Comparison of ENCODE assay signal across 17 cellular contexts in the genomic region with DNA sequence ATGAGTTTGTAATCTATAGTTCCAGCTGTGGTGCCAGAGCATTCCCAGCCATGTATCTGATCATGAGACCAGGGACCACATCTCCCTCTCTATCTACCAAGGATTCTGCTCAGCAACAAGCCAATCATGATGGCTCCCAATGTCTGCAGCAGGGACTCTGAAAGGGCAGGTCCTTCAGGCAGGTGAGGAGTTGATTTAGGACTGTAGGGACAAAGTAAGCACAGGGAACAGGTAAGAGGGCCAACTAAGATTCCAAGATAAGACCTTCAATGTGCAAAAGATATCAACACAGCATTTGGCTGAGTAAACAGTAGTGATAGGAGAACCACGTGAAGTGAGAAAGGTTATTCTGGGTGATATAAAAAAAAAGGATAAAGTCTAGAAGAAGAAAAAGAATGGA.
"Had no signal": no experiment of that assay in that cellular context is flagged by ENCODE, and none has a peak within 500 bp of the region (broad histone marks: within the 10 kb centered on the region; RNA-seq: fewer than 3 reads in every experiment).

No MANE protein-coding gene starts in this region.

- H3K9me3 ChIP-seq: lower lobe of right lung, ovary, thyroid gland, uterus had no signal

- H3K27me3 ChIP-seq: foreskin keratinocyte, neural progenitor cell, ovary, thyroid gland, uterus had no signal

- ATAC-seq: foreskin keratinocyte; stimulated activated naive B cell treated with anti-CD40 and anti-IgM and Interleukin-4, amounts not matched to agents 10 μg/mL and 1 μg/mL and 100 μg/mL, for 72 hours; WTC11 had no signal

- DNase-seq: activated CD4-positive, alpha-beta T cell treated with anti-CD3 and anti-CD28 coated beads for 48 hours; activated naive CD4-positive, alpha-beta T cell treated with anti-CD3 and anti-CD28 coated beads for 36 hours; amygdala; cortex of kidney; effector memory CD4-positive, alpha-beta T cell; lower lobe of right lung; midbrain; ovary; stimulated activated naive B cell treated with anti-CD40 and anti-IgM and Interleukin-4, amounts not matched to agents 10 μg/mL and 1 μg/mL and 100 μg/mL, for 72 hours; T-helper 2 cell; thyroid gland; uterus had no signal

- H3K36me3 ChIP-seq: ovary, uterus had no signal

- H3K27ac ChIP-seq: foreskin keratinocyte, lower lobe of right lung, neural progenitor cell, ovary, thyroid gland, uterus had no signal

- H3K4me1 Mint-ChIP-seq: WTC11 had no signal

- H3K4me3 Mint-ChIP-seq: activated naive CD4-positive, alpha-beta T cell treated with anti-CD3 and anti-CD28 coated beads for 36 hours; brain; central memory CD8-positive, alpha-beta T cell; neural progenitor cell; stimulated activated naive B cell treated with anti-CD40 and anti-IgM and Interleukin-4, amounts not matched to agents 10 μg/mL and 1 μg/mL and 100 μg/mL, for 72 hours; WTC11 had no signal

- H3K9me3 Mint-ChIP-seq: activated naive CD4-positive, alpha-beta T cell treated with anti-CD3 and anti-CD28 coated beads for 36 hours; brain; central memory CD8-positive, alpha-beta T cell; neural progenitor cell; stimulated activated naive B cell treated with anti-CD40 and anti-IgM and Interleukin-4, amounts not matched to agents 10 μg/mL and 1 μg/mL and 100 μg/mL, for 72 hours; WTC11 had no signal

- H3K4me1 ChIP-seq: neural progenitor cell, uterus had no signal

- H3K27me3 Mint-ChIP-seq: brain; central memory CD8-positive, alpha-beta T cell; stimulated activated naive B cell treated with anti-CD40 and anti-IgM and Interleukin-4, amounts not matched to agents 10 μg/mL and 1 μg/mL and 100 μg/mL, for 72 hours had no signal

- H3K4me3 ChIP-seq: lower lobe of right lung, neural progenitor cell, ovary, thyroid gland, uterus had no signal

- H3K27ac Mint-ChIP-seq: activated naive CD4-positive, alpha-beta T cell treated with anti-CD3 and anti-CD28 coated beads for 36 hours; brain; neural progenitor cell; stimulated activated naive B cell treated with anti-CD40 and anti-IgM and Interleukin-4, amounts not matched to agents 10 μg/mL and 1 μg/mL and 100 μg/mL, for 72 hours; WTC11 had no signal
